Comparison of ENCODE assay signal across 9 cellular contexts in genomic region chr17:78341559-78342437, GRCh38. TPM values are rescaled to one million over a fixed set of nuclear protein-coding genes. Genes with fewer than 3 reads are reported as not detected.
DNase-seq lines count a peak whose midpoint lies in the region; ATAC-seq and TF ChIP-seq lines count a peak whose summit lies in the region.
"Had no signal": no experiment of that assay in that cellular context is flagged by ENCODE, and none has a peak within 500 bp of the region (broad histone marks: within the 10 kb centered on the region; RNA-seq: fewer than 3 reads in every experiment).

No MANE protein-coding gene starts in this region.

- peak overlapping the region; percentile 79 for H2AFZ ChIP-seq in mammary epithelial cell (ENCODE audit: low read depth, low read length)

- no peak for TF ChIP-seq CTCF in DOHH2 (IDR thresholded peaks at IDR 0.05; ENCODE audit: low read depth, low read length, poor library complexity, severe bottlenecking)
- no peak for TF ChIP-seq CTCF in mammary epithelial cell (conservative IDR thresholded peaks at IDR 0.05 in 1 of 2, IDR thresholded peaks at IDR 0.05 in 1 of 2; ENCODE audit: extremely low read depth in 1 of 2, insufficient read depth in 1 of 2, low read depth in 1 of 2, low read length in 2 of 2)

- H3K4me2 ChIP-seq in DOHH2 (ENCODE audit: low read length) (peak overlapping the region; percentile 49), mammary epithelial cell (ENCODE audit: insufficient read depth, low read depth, low read length) (peak overlapping the region; percentile 83)

- peaks cover 52% of the 10 kb centered on the region for H3K27me3 ChIP-seq in DOHH2 (ENCODE audit: control insufficient read depth, low read length)
- no peaks in the 10 kb centered on the region for H3K27me3 ChIP-seq in mammary epithelial cell (ENCODE audit: insufficient read depth, low read length)

- H3K9me2 ChIP-seq in DOHH2 (replicated peaks; ENCODE audit: control insufficient read depth, low read length): no peaks in the 10 kb centered on the region

- H3K4me3 ChIP-seq in DOHH2 (ENCODE audit: low read length): peak overlapping the region; percentile 31; the same call in 1 of the 2 replicates
- H3K4me3 ChIP-seq in mammary epithelial cell (replicated peaks in 1 of 3; ENCODE audit: insufficient read depth in 1 of 3, low read depth in 2 of 3, low read length in 3 of 3): peak overlapping the region in 2 of 3 experiments; percentile 17 to 31
- H3K4me3 ChIP-seq: SK-N-MC had no signal

- DNase-seq in M059J (ENCODE audit: low read depth) (peak; percentile 81), mammary epithelial cell (peak; percentile 65), iPS-NIHi11 (ENCODE audit: low spot score) (peak; percentile 90), sciatic nerve (ENCODE audit: low spot score) (peak; percentile 87)

- ATAC-seq in sciatic nerve: peak; percentile 76
- ATAC-seq in GM18498 (IDR thresholded peaks at IDR 0.05; ENCODE audit: unreplicated experiment): no peak
- ATAC-seq in GM21723 (IDR thresholded peaks at IDR 0.05; ENCODE audit: unreplicated experiment): no peak
- ATAC-seq in HG02571 (IDR thresholded peaks at IDR 0.05; ENCODE audit: unreplicated experiment): no peak

- H3K4me1 ChIP-seq in DOHH2 (ENCODE audit: control insufficient read depth, low read length): peaks cover 69% of the 10 kb centered on the region
- peaks cover 37% of the 10 kb centered on the region for H3K4me1 ChIP-seq in mammary epithelial cell (ENCODE audit: insufficient read depth, low read length)

- BruUV-seq in mammary epithelial cell (replicated peaks; lab: Mats Ljungman, UMichigan): no TSS peak

- CTCF ChIA-PET in mammary epithelial cell (lab: Charles Lee; ENCODE audit: low non-redundant PET): interaction anchor here (0.6 kb wide), 1 partner anchor 376 kb away, joined by 6 read pairs; no protein-coding TSS in a partner anchor

- H3K36me3 ChIP-seq in DOHH2 (ENCODE audit: control insufficient read depth, low read length): no peaks in the 10 kb centered on the region
- H3K36me3 ChIP-seq in mammary epithelial cell (ENCODE audit: insufficient read depth, low read length): no peaks in the 10 kb centered on the region

- in situ Hi-C loops in mammary epithelial cell (cut with MboI; ENCODE audit: low sequenced_read_pairs in 2 of 2): no loop called here

- H3K79me2 ChIP-seq in DOHH2 (ENCODE audit: control insufficient read depth, low read length) (no peaks in the 10 kb centered on the region), mammary epithelial cell (ENCODE audit: insufficient read depth, low read length) (no peaks in the 10 kb centered on the region)

- H3K9ac ChIP-seq in mammary epithelial cell (ENCODE audit: insufficient read depth, low read length): peak overlapping the region; percentile 56

- intact Hi-C loops in mammary epithelial cell (cut with micrococcal nuclease): loop anchor here (1.0 to 2.0 kb wide), 3 partner anchors 7 to 27 kb away; partner anchors contain the start of gene SOCS3
- intact Hi-C loops in sciatic nerve (cut with DNase I): no loop called here

- no peaks in the 10 kb centered on the region for H3K9me3 ChIP-seq in DOHH2 (ENCODE audit: control insufficient read depth, insufficient read depth, low read length)
- H3K9me3 ChIP-seq in mammary epithelial cell (replicated peaks; ENCODE audit: insufficient read depth, low read length): no peaks in the 10 kb centered on the region

- dilution Hi-C loops in mammary epithelial cell (cut with HindIII; ENCODE audit: low sequenced_read_pairs): no loop called here

- no peaks in the 10 kb centered on the region for H4K20me1 ChIP-seq in DOHH2 (ENCODE audit: control insufficient read depth, insufficient read depth, low read depth, low read length)
- no peaks in the 10 kb centered on the region for H4K20me1 ChIP-seq in mammary epithelial cell (ENCODE audit: insufficient read depth, low read length)

- H3F3A ChIP-seq in DOHH2 (ENCODE audit: control insufficient read depth, insufficient read depth): peaks cover 21% of the 10 kb centered on the region

- WGBS in mammary epithelial cell (ENCODE audit: low coverage, missing lambda C conversion rate): 3% methylated on average over 6 of the region's 95 CpGs

- no peak overlapping the region for H3K27ac ChIP-seq in DOHH2 (ENCODE audit: low read depth, low read length)
- H3K27ac ChIP-seq in mammary epithelial cell (ENCODE audit: insufficient read depth, low read depth, low read length): peak overlapping the region; percentile 82
- H3K27ac ChIP-seq: SK-N-MC had no signal

RNA-seq across cellular contexts. Expression of gene SOCS3, which starts 18.1 kb away (rescaled TPM):
- total RNA-seq in M059J (2014; rRNA removed; shearing (Covaris generic)): 26.6 and 39.3 TPM in 2 replicates
- 10 to 100 TPM in 1 of 2 donors, 1 to 10 TPM in 1; 4.3 to 24.7 TPM for total RNA-seq in mammary epithelial cell
- 3.5 TPM for polyA plus RNA-seq in mammary epithelial cell
- 1.8 TPM for polyA minus RNA-seq in mammary epithelial cell
- 144 TPM for total RNA-seq in sciatic nerve

RNA-seq across cellular contexts. Expression of gene PGS1, which starts 36.7 kb away (rescaled TPM):
- 26.2 and 32.3 TPM in 2 replicates for total RNA-seq in M059J (2014; rRNA removed; shearing (Covaris generic))
- 10 to 100 TPM; 29.1 to 31.5 TPM for total RNA-seq in mammary epithelial cell
- polyA plus RNA-seq in mammary epithelial cell: 19.8 TPM
- 29.9 TPM for polyA minus RNA-seq in mammary epithelial cell
- total RNA-seq in sciatic nerve: 59.2 TPM
